8 cellular contexts compared by ENCODE assay signal in the genomic region with DNA sequence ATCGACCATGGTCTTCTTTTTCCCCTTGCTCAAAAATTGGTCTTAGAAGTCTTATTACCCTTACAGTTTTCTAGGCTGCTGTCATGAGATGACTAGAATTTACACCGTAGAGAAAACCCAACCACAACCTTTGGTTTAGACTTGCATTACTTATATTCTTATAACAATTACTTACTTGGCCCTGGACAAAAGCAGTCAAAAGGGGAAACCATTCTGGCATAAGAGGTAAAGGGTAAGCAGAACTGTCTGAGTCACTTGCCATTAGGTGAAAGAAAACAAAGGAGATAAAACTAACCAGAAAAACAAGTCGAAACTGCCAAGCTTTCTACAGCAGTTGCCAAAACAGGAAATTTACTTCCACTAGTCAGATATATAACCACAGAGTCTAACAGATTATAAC. TPM values are rescaled to one million over a fixed set of nuclear protein-coding genes. Genes with fewer than 3 reads are reported as not detected.
A peak's percentile ranks its signal among the peaks of the same experiment; 100 is the strongest.
DNase-seq lines count a peak whose midpoint lies in the region; ATAC-seq and TF ChIP-seq lines count a peak whose summit lies in the region.

No MANE protein-coding gene starts in this region.

- no peaks in the 10 kb centered on the region for H3K27me3 ChIP-seq in right lobe of liver

- peak overlapping the region; percentile 83 for H3K27ac Mint-ChIP-seq in activated T-helper 2 cell treated with anti-CD3 and anti-CD28 coated beads, Interferon-gamma antibody, Interleukin-2, Interleukin-4, amounts not matched to agents 10 μg/mL and 5 μg/mL and 100 μg/mL, durations not matched to agents 14 hours and 24 hours and 36 hours

- H3K9me3 Mint-ChIP-seq in activated T-helper 2 cell treated with anti-CD3 and anti-CD28 coated beads, Interferon-gamma antibody, Interleukin-2, Interleukin-4, amounts not matched to agents 10 μg/mL and 5 μg/mL and 100 μg/mL, durations not matched to agents 14 hours and 24 hours and 36 hours: peaks cover 25% of the 10 kb centered on the region

- peak; percentile 72 for ATAC-seq in GM21390 (IDR thresholded peaks at IDR 0.05; ENCODE audit: unreplicated experiment)
- ATAC-seq in HG03571 (IDR thresholded peaks at IDR 0.05; ENCODE audit: unreplicated experiment): peak; percentile 88
- peak; percentile 67 to 84 (median 79) for ATAC-seq in right lobe of liver

- H3K36me3 Mint-ChIP-seq in activated T-helper 2 cell treated with anti-CD3 and anti-CD28 coated beads, Interferon-gamma antibody, Interleukin-2, Interleukin-4, amounts not matched to agents 10 μg/mL and 5 μg/mL and 100 μg/mL, durations not matched to agents 14 hours and 24 hours and 36 hours (ENCODE audit: low read depth): peaks cover 67% of the 10 kb centered on the region

- no peaks in the 10 kb centered on the region for H3K27me3 Mint-ChIP-seq in activated T-helper 2 cell treated with anti-CD3 and anti-CD28 coated beads, Interferon-gamma antibody, Interleukin-2, Interleukin-4, amounts not matched to agents 10 μg/mL and 5 μg/mL and 100 μg/mL, durations not matched to agents 14 hours and 24 hours and 36 hours (ENCODE audit: low read depth)

- no peak for TF ChIP-seq CTCF in right lobe of liver (IDR thresholded peaks at IDR 0.05)

- peak overlapping the region; percentile 58 for H3K4me3 Mint-ChIP-seq in activated T-helper 2 cell treated with anti-CD3 and anti-CD28 coated beads, Interferon-gamma antibody, Interleukin-2, Interleukin-4, amounts not matched to agents 10 μg/mL and 5 μg/mL and 100 μg/mL, durations not matched to agents 14 hours and 24 hours and 36 hours (ENCODE audit: low read depth)

- no peaks in the 10 kb centered on the region for H3K36me3 ChIP-seq in right lobe of liver

- DNase-seq in EH (ENCODE audit: low read depth): peak; percentile 36
- DNase-seq in activated T-helper 2 cell treated with anti-CD3 and anti-CD28 coated beads, Interferon-gamma antibody, Interleukin-2, Interleukin-4, amounts not matched to agents 10 μg/mL and 5 μg/mL and 100 μg/mL, durations not matched to agents 14 hours and 24 hours and 36 hours (ENCODE audit: low spot score): no peak
- no peak for DNase-seq in right lobe of liver
- no peak for DNase-seq in UCSD-AML1 (lab: John Stamatoyannopoulos, UW; ENCODE audit: unreplicated experiment)
- no peak for DNase-seq in AG08395 (ENCODE audit: low spot score)
- DNase-seq in NCI-H1092 (lab: John Stamatoyannopoulos, UW): no peak

- H3K4me1 Mint-ChIP-seq in activated T-helper 2 cell treated with anti-CD3 and anti-CD28 coated beads, Interferon-gamma antibody, Interleukin-2, Interleukin-4, amounts not matched to agents 10 μg/mL and 5 μg/mL and 100 μg/mL, durations not matched to agents 14 hours and 24 hours and 36 hours (ENCODE audit: low read depth): peaks cover 60% of the 10 kb centered on the region

- no peak overlapping the region for H3K4me3 ChIP-seq in right lobe of liver

- H3K9me3 ChIP-seq in right lobe of liver: no peaks in the 10 kb centered on the region

- TF ChIP-seq POLR2A in right lobe of liver (IDR thresholded peaks at IDR 0.05): no peak

- peak overlapping the region; percentile 53 to 65 (median 56) for H3K27ac ChIP-seq in right lobe of liver

- 19% methylated on average over 3 of the region's 3 CpGs for WGBS in right lobe of liver (ENCODE audit: insufficient coverage, low coverage, low lambda C conversion rate, missing lambda C conversion rate)

- intact Hi-C loops in activated T-helper 2 cell treated with anti-CD3 and anti-CD28 coated beads, Interferon-gamma antibody, Interleukin-2, Interleukin-4, amounts not matched to agents 10 μg/mL and 5 μg/mL and 100 μg/mL, durations not matched to agents 14 hours and 24 hours and 36 hours (cut with micrococcal nuclease): loop anchor here (1.0 to 10.0 kb wide), 8 partner anchors 8 to 1053 kb away; a partner anchor contains a TSS
- intact Hi-C loops in right lobe of liver (cut with DNase I): no loop called here

- H3K4me1 ChIP-seq in right lobe of liver: peaks cover 0 to 48% (median 20%) of the 10 kb centered on the region in 4 donors

RNA-seq across cellular contexts. Expression of a gene that starts 17.9 kb away (rescaled TPM):
- total RNA-seq in activated T-helper 2 cell treated with anti-CD3 and anti-CD28 coated beads, Interferon-gamma antibody, Interleukin-2, Interleukin-4, amounts not matched to agents 10 μg/mL and 5 μg/mL and 100 μg/mL, durations not matched to agents 14 hours and 24 hours and 36 hours: 24.0 and 25.8 TPM in 2 replicates
- total RNA-seq in right lobe of liver: 10 to 100 TPM; 24.7 to 39.5 (median 36.8) TPM
